Comparison of ENCODE assay signal across 15 cellular contexts in the genomic region with DNA sequence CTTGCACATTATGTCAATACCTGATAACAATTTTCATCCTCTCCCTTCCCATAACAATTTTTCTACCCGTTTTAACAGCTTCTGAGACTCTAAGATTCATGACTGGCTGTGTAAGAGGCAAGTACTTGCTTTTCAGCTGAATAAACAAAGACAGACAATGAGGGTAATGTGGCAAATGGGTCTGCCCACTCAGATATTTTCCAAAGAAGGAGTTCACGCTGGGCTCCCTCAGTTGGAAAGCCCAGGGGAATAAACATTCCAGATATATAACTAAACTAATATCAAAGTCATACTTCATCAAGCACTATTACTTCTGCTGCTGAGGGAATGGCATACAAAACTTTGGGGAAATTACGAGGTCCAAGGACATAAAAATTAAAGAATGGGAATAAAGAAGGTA. TPM values are rescaled to one million over a fixed set of nuclear protein-coding genes. Genes with fewer than 3 reads are reported as not detected.
DNase-seq lines count a peak whose midpoint lies in the region; ATAC-seq and TF ChIP-seq lines count a peak whose summit lies in the region.
"Had no signal": no experiment of that assay in that cellular context is flagged by ENCODE, and none has a peak within 500 bp of the region (broad histone marks: within the 10 kb centered on the region; RNA-seq: fewer than 3 reads in every experiment).

No MANE protein-coding gene starts in this region.

- H4K20me1 ChIP-seq in fibroblast of lung (ENCODE audit: control insufficient read depth, extremely low read depth, insufficient read depth, low read length), result no peaks in the 10 kb centered on the region

- H3K36me3 ChIP-seq in fibroblast of lung (ENCODE audit: control insufficient read depth, insufficient read depth, low read length), result no peaks in the 10 kb centered on the region
- H3K36me3 ChIP-seq: ascending aorta, esophagus muscularis mucosa, MG63 had no signal

- H3K9ac ChIP-seq in fibroblast of lung (ENCODE audit: insufficient read depth, low read length), result no peak overlapping the region

- peaks cover 1% of the 10 kb centered on the region for H3K79me2 ChIP-seq in fibroblast of lung (ENCODE audit: control insufficient read depth, insufficient read depth, low read length)

- no peak for ATAC-seq in GM18505 (IDR thresholded peaks at IDR 0.05; ENCODE audit: unreplicated experiment)
- ATAC-seq in HG02938 (IDR thresholded peaks at IDR 0.05; ENCODE audit: unreplicated experiment), result no peak
- ATAC-seq: Panc1 had no signal

- no peak for TF ChIP-seq POLR2A in GM18505 (IDR thresholded peaks at IDR 0.05; ENCODE audit: borderline replicate concordance, extremely low read depth, insufficient read depth, insufficient read length)

- no peak for TF ChIP-seq CTCF in fibroblast of lung (conservative IDR thresholded peaks at IDR 0.05 in 1 of 2, IDR thresholded peaks at IDR 0.05 in 1 of 2; ENCODE audit: low read depth in 1 of 2, low read length in 2 of 2)

- H3K4me1 ChIP-seq in fibroblast of lung (ENCODE audit: control insufficient read depth, extremely low read depth, insufficient read depth, low read length), result peaks cover 11% of the 10 kb centered on the region

- H2AFZ ChIP-seq in fibroblast of lung (ENCODE audit: low read length), result no peak overlapping the region

- no peak overlapping the region for H3K4me2 ChIP-seq in fibroblast of lung (ENCODE audit: extremely low read depth, insufficient read depth, low read length)

- no peak for TF ChIP-seq RAD21 in Ishikawa (IDR thresholded peaks at IDR 0.05; ENCODE audit: low read depth)

- H3K27ac ChIP-seq in fibroblast of lung (ENCODE audit: insufficient read depth, low read length), result no peak overlapping the region
- H3K27ac ChIP-seq: ascending aorta, esophagus muscularis mucosa had no signal

- H3K9me3 ChIP-seq in fibroblast of lung (ENCODE audit: control insufficient read depth, insufficient read depth, low read depth, low read length), result no peaks in the 10 kb centered on the region
- H3K9me3 ChIP-seq: ascending aorta, esophagus muscularis mucosa, MG63 had no signal

- DNase-seq in NCI-H446 treated with DMSO at 0.1 percent for 48 hours (lab: John Stamatoyannopoulos, UW) (peak; percentile 59), fibroblast of lung (ENCODE audit: low read depth in 2 of 2) (peak; percentile 6 to 87), skeletal muscle cell (ENCODE audit: low read depth) (peak; percentile 60), activated gamma-delta T cell (lab: John Stamatoyannopoulos, UW) (no peak)
- DNase-seq in activated CD4-positive, alpha-beta T cell treated with anti-CD3 and anti-CD28 coated beads, Interleukin-2, amount 50 U/mL, for 1 hour, result no peak
- DNase-seq: MG63; nephron progenitor cell; stimulated activated CD4-positive, alpha-beta T cell treated with anti-CD3 and anti-CD28 coated beads, Interleukin-2, amount 100 ng/mL, for 24 hours; stimulated activated naive CD4-positive, alpha-beta T cell had no signal

- H3K4me3 ChIP-seq in fibroblast of lung (replicated peaks in 1 of 4; ENCODE audit: control extremely low read depth in 1 of 4, insufficient read depth in 1 of 4, low read depth in 3 of 4, low read length in 4 of 4), result no peak overlapping the region
- H3K4me3 ChIP-seq in skeletal muscle cell (ENCODE audit: low read depth, low read length), result no peak overlapping the region
- H3K4me3 ChIP-seq: ascending aorta, esophagus muscularis mucosa, MG63 had no signal

- H3K27me3 ChIP-seq in fibroblast of lung (ENCODE audit: control insufficient read depth, insufficient read depth, low read length), result no peaks in the 10 kb centered on the region
- H3K27me3 ChIP-seq: ascending aorta, esophagus muscularis mucosa, MG63 had no signal

- TF ChIP-seq EP300 in Ishikawa (IDR thresholded peaks at IDR 0.05; ENCODE audit: borderline replicate concordance), result peak; percentile 95

TF ChIP-seq in Ishikawa, 13 proteins besides CTCF, POLR2A, EP300 and RAD21:
- TF ChIP-seq ZBTB7A (IDR thresholded peaks at IDR 0.05; ENCODE audit: low read depth), result no peak
- no peak for TF ChIP-seq TAF1 (IDR thresholded peaks at IDR 0.05; ENCODE audit: low read depth)
- peak; percentile 98 for TF ChIP-seq TCF12 (IDR thresholded peaks at IDR 0.05; ENCODE audit: low read depth)
- TF ChIP-seq CEBPB (IDR thresholded peaks at IDR 0.05), result peak; percentile 53; the same call in 1 of the 2 replicates
- no peak for TF ChIP-seq CREB1 (IDR thresholded peaks at IDR 0.05; ENCODE audit: low read depth)
- no peak for TF ChIP-seq YY1 (IDR thresholded peaks at IDR 0.05; ENCODE audit: low read depth)
- TF ChIP-seq, protein P1, sequence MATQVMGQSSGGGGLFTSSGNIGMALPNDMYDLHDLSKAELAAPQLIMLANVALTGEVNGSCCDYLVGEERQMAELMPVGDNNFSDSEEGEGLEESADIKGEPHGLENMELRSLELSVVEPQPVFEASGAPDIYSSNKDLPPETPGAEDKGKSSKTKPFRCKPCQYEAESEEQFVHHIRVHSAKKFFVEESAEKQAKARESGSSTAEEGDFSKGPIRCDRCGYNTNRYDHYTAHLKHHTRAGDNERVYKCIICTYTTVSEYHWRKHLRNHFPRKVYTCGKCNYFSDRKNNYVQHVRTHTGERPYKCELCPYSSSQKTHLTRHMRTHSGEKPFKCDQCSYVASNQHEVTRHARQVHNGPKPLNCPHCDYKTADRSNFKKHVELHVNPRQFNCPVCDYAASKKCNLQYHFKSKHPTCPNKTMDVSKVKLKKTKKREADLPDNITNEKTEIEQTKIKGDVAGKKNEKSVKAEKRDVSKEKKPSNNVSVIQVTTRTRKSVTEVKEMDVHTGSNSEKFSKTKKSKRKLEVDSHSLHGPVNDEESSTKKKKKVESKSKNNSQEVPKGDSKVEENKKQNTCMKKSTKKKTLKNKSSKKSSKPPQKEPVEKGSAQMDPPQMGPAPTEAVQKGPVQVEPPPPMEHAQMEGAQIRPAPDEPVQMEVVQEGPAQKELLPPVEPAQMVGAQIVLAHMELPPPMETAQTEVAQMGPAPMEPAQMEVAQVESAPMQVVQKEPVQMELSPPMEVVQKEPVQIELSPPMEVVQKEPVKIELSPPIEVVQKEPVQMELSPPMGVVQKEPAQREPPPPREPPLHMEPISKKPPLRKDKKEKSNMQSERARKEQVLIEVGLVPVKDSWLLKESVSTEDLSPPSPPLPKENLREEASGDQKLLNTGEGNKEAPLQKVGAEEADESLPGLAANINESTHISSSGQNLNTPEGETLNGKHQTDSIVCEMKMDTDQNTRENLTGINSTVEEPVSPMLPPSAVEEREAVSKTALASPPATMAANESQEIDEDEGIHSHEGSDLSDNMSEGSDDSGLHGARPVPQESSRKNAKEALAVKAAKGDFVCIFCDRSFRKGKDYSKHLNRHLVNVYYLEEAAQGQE (IDR thresholded peaks at IDR 0.05; ENCODE audit: low read depth), result no peak
- peak; percentile 90 for TF ChIP-seq FOXM1 (IDR thresholded peaks at IDR 0.05; ENCODE audit: borderline replicate concordance, low read depth)
- peak; percentile 82 for TF ChIP-seq NFIC (IDR thresholded peaks at IDR 0.05)
- TF ChIP-seq EGR1 (IDR thresholded peaks at IDR 0.05), result peak; percentile 78; the same call in 1 of the 2 replicates
- TF ChIP-seq TEAD4 (IDR thresholded peaks at IDR 0.05), result peak; percentile 92
- TF ChIP-seq, protein P2, sequence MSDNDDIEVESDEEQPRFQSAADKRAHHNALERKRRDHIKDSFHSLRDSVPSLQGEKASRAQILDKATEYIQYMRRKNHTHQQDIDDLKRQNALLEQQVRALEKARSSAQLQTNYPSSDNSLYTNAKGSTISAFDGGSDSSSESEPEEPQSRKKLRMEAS (IDR thresholded peaks at IDR 0.05), result peak; percentile 50
- peak; percentile 37; the same call in 1 of the 2 replicates for TF ChIP-seq USF1 (IDR thresholded peaks at IDR 0.05)

RNA-seq across cellular contexts. Expression of gene MEGF9, which starts 24.4 kb away (rescaled TPM):
- total RNA-seq in fibroblast of lung, result 15.9 and 24.9 TPM in 2 replicates
- polyA plus RNA-seq in fibroblast of lung, result 15.8 and 21.9 TPM in 2 replicates
- 12.9 and 17.6 TPM in 2 replicates for polyA plus RNA-seq in fibroblast of lung (2012)
- 4.0 and 6.9 TPM in 2 replicates for polyA minus RNA-seq in fibroblast of lung (ENCODE audit: low replicate concordance)

Comparison
In these comparisons a context has a peak if more than half of its experiments do, and no peak if none do; other contexts are left out.
1. DNase-seq: peak in NCI-H446 treated with DMSO at 0.1 percent for 48 hours (single experiment), fibroblast of lung (2 of 2) and skeletal muscle cell (single experiment); none in activated gamma-delta T cell (single experiment) and activated CD4-positive, alpha-beta T cell treated with anti-CD3 and anti-CD28 coated beads, Interleukin-2, amount 50 U/mL, for 1 hour (single experiment).